Comparison of ENCODE assay signal across 19 cellular contexts in genomic region chr18:66795011-66795410, GRCh38.
"Had no signal": no experiment of that assay in that cellular context is flagged by ENCODE, and none has a peak within 500 bp of the region (broad histone marks: within the 10 kb centered on the region; RNA-seq: fewer than 3 reads in every experiment).

No MANE protein-coding gene starts in this region.

- H3K27me3 ChIP-seq: sigmoid colon, thyroid gland had no signal

- DNase-seq: activated CD4-positive, alpha-beta T cell treated with anti-CD3 and anti-CD28 coated beads, Interleukin-2, amount 50 U/mL, for 48 hours; activated CD4-positive, CD25-positive, alpha-beta regulatory T cell treated with anti-CD3 and anti-CD28 coated beads, Interleukin-2, amount 50 U/mL, for 72 hours; activated naive CD4-positive, alpha-beta T cell treated with anti-CD3 and anti-CD28 coated beads for 36 hours; activated naive CD8-positive, alpha-beta T cell treated with anti-CD3 and anti-CD28 coated beads, Interleukin-2, amount 50 U/mL, for 24 hours; body of pancreas; effector memory CD4-positive, alpha-beta T cell; hypothalamus; kidney glomerular epithelial cell; nephron progenitor cell; psoas muscle; sigmoid colon; stimulated activated CD4-positive, alpha-beta T cell treated with anti-CD3 and anti-CD28 coated beads, Interleukin-12 subunit alpha, Interleukin-12 subunit beta, amount 100 ng/mL, for 4 hours; stimulated activated CD4-positive, alpha-beta T cell treated with anti-CD3 and anti-CD28 coated beads, Interleukin-2, amount 100 ng/mL, for 24 hours; T-helper 1 cell; T1000; thyroid gland had no signal

- H3K27ac ChIP-seq: body of pancreas, psoas muscle, sigmoid colon, thyroid gland had no signal

- FAIRE-seq: urothelium cell line had no signal

- H3K36me3 ChIP-seq: sigmoid colon, thyroid gland had no signal

- H3K9me3 ChIP-seq: body of pancreas, psoas muscle, sigmoid colon, thyroid gland had no signal

- ATAC-seq: activated naive CD8-positive, alpha-beta T cell treated with anti-CD3 and anti-CD28 coated beads, Interleukin-2, amount 50 U/mL, for 24 hours; activated T-helper 17 cell treated with anti-CD3 and anti-CD28 coated beads, Interleukin-2, amount 50 U/mL, for 72 hours; body of pancreas; psoas muscle; stimulated activated memory B cell treated with anti-CD40 and anti-IgM and Interleukin-4, amounts not matched to agents 10 μg/mL and 1 μg/mL and 100 μg/mL, for 72 hours had no signal

- H3K4me3 ChIP-seq: body of pancreas, psoas muscle, sigmoid colon, thyroid gland had no signal

- H3K4me1 ChIP-seq: body of pancreas, psoas muscle, sigmoid colon, thyroid gland had no signal
